Comparison of ENCODE assay signal across 17 cellular contexts in genomic region chr7:35605760-35606159, GRCh38.
A peak's percentile ranks its signal among the peaks of the same experiment; 100 is the strongest.
DNase-seq lines count a peak whose midpoint lies in the region; ATAC-seq and TF ChIP-seq lines count a peak whose summit lies in the region.
"Had no signal": no experiment of that assay in that cellular context is flagged by ENCODE, and none has a peak within 500 bp of the region (broad histone marks: within the 10 kb centered on the region; RNA-seq: fewer than 3 reads in every experiment).

No MANE protein-coding gene starts in this region.

- H3K9me3 Mint-ChIP-seq in HFFc6: no peaks in the 10 kb centered on the region

- H3K27ac Mint-ChIP-seq in HFFc6: no peak overlapping the region

- H3K36me3 Mint-ChIP-seq in HFFc6 (ENCODE audit: low read depth): no peaks in the 10 kb centered on the region

- no peak overlapping the region for H3K4me3 Mint-ChIP-seq in HFFc6

- H3K27me3 Mint-ChIP-seq in HFFc6 (ENCODE audit: insufficient read depth): peaks cover 5% of the 10 kb centered on the region

- no peak for ATAC-seq in GM19395 (IDR thresholded peaks at IDR 0.05; ENCODE audit: unreplicated experiment)

- TF ChIP-seq CTCF in HFFc6 (IDR thresholded peaks at IDR 0.05): no peak

- DNase-seq in AG08395 (ENCODE audit: low spot score) (peak; percentile 63), HFFc6 (peak; percentile 49), astrocyte of the hippocampus (ENCODE audit: low read depth, low spot score) (peak; percentile 43), glomerular visceral epithelial cell (ENCODE audit: extremely low spot score) (peak; percentile 31), NCI-H748 (lab: John Stamatoyannopoulos, UW; ENCODE audit: unreplicated experiment) (no peak), NCI-H1436 (lab: John Stamatoyannopoulos, UW) (no peak), middle frontal gyrus (ENCODE audit: extremely low spot score, low spot score) (no peak)
- DNase-seq: ACHN, cerebellar nuclear complex, DMS153, Karpas-422, midbrain, NCI-H2029, SHP77, T-helper 9 cell, testis had no signal

- H3K4me1 Mint-ChIP-seq in HFFc6 (ENCODE audit: low read depth): peaks cover 15% of the 10 kb centered on the region

Comparison
In these comparisons a context has a peak if more than half of its experiments do, and no peak if none do; other contexts are left out.
1. DNase-seq: peak in AG08395 (single experiment), HFFc6 (single experiment), astrocyte of the hippocampus (single experiment) and glomerular visceral epithelial cell (single experiment); none in NCI-H748 (single experiment), NCI-H1436 (single experiment) and middle frontal gyrus (single experiment).